Comparison of ENCODE assay signal across 7 cellular contexts in the genomic region with DNA sequence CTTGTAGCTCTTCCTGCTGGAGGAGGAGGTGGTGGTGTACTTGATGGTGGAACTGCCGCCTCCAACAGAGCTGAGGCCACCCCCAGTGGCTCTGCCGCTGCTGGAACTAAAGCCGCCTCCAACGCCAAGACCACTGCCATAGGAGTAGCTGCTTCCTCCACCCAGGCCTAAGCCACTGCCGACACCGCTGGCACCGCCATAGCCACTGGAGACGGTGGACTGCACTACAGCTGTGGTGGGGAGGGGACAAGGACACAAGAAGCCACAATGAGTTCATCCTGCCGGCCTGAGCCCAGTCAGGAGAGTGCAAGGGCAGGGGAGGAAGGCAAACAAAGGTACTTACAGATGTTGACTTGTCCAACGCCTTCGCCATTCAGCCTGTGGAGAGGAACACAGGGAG. TPM values are rescaled to one million over a fixed set of nuclear protein-coding genes. Genes with fewer than 3 reads are reported as not detected.
"Had no signal": no experiment of that assay in that cellular context is flagged by ENCODE, and none has a peak within 500 bp of the region (broad histone marks: within the 10 kb centered on the region; RNA-seq: fewer than 3 reads in every experiment).

No MANE protein-coding gene starts in this region.

RNA-seq across cellular contexts. Expression of a gene that starts 4.8 kb away (rescaled TPM):
- total RNA-seq: GM23248, GM23338, H1, H4, H7, H9, HFFc6 had no signal
- polyA plus RNA-seq: GM23248, GM23338, H1 had no signal

RNA-seq across cellular contexts. Expression of a gene that starts 13.0 kb away (rescaled TPM):
- total RNA-seq: GM23248, GM23338, H1, H7, H9, HFFc6 had no signal
- polyA plus RNA-seq: GM23248, GM23338, H1 had no signal

RNA-seq across cellular contexts. Expression of a gene that starts 26.4 kb away (rescaled TPM):
- total RNA-seq: GM23248, GM23338, H1, H4, H7, H9, HFFc6 had no signal
- polyA plus RNA-seq: GM23248, GM23338, H1 had no signal

RNA-seq across cellular contexts. Expression of a gene that starts 41.1 kb away (rescaled TPM):
- total RNA-seq: GM23248, GM23338, H1, H4, H7, H9, HFFc6 had no signal
- polyA plus RNA-seq: GM23248, GM23338, H1 had no signal

RNA-seq across cellular contexts. Expression of a gene that starts 45.9 kb away (rescaled TPM):
- total RNA-seq: GM23248, GM23338, H1, H4, H7, H9, HFFc6 had no signal
- polyA plus RNA-seq: GM23248, GM23338 had no signal
